1 cellular context compared by ENCODE assay signal in genomic region chr6:106757267-106757666, GRCh38.
TF ChIP-seq lines count a peak whose summit lies in the region.

No MANE protein-coding gene starts in this region.

TF ChIP-seq in K562, 482 proteins besides CTCF, POLR2A, EP300 and RAD21:
- 0 out of 2 replicates have a peak, but pooled peaks have one; percentile 23 for TF ChIP-seq MGA (IDR thresholded peaks at IDR 0.05)
- no peak for TF ChIP-seq NFE2L1 (tag; IDR thresholded peaks at IDR 0.05; ENCODE audit: borderline replicate concordance, low read depth)
- TF ChIP-seq ZNF174 (CRISPR knock-in tag; IDR thresholded peaks at IDR 0.05): no peak
- TF ChIP-seq ZZZ3 (IDR thresholded peaks at IDR 0.05): no peak
- no peak for TF ChIP-seq ZNF668 (CRISPR knock-in tag; IDR thresholded peaks at IDR 0.05)
- TF ChIP-seq CREB3 (tag; conservative IDR thresholded peaks at IDR 0.05; ENCODE audit: low read depth): no peak
- no peak for TF ChIP-seq TFE3 (CRISPR knock-in tag; IDR thresholded peaks at IDR 0.05)
- TF ChIP-seq BHLHE40 (IDR thresholded peaks at IDR 0.05; ENCODE audit: low read length): peak; percentile 29; the same call in 1 of the 2 replicates
